In genomic region chr6:31620586-31621319, GRCh38 we compare ENCODE assay signal across 1 cellular context.
TF ChIP-seq lines count a peak whose summit lies in the region.

Gene PRRC2A, plus strand, starts transcription at chr6:31620715. Its CDS starts 2,075 bp downstream, at chr6:31622790.

TF ChIP-seq in GM12878, 131 proteins besides CTCF, POLR2A, EP300 and RAD21 (continued from another document and continues in another):
- TF ChIP-seq TCF7 (IDR thresholded peaks at IDR 0.05; ENCODE audit: borderline replicate concordance) (no peak), MYC (IDR thresholded peaks at IDR 0.05; ENCODE audit: insufficient read depth, insufficient read length, insufficient replicate concordance, low read length, severe bottlenecking) (peak; percentile 84), YBX1 (IDR thresholded peaks at IDR 0.05) (no peak), CUX1 (IDR thresholded peaks at IDR 0.05; ENCODE audit: insufficient replicate concordance, low read depth, low read length) (no peak), ZNF592 (IDR thresholded peaks at IDR 0.05) (no peak), ATF2 (IDR thresholded peaks at IDR 0.05; ENCODE audit: low read length) (no peak), CEBPB (IDR thresholded peaks at IDR 0.05; ENCODE audit: borderline replicate concordance in 1 of 2, low read depth in 2 of 2, low read length in 2 of 2) (no peak), GABPA (IDR thresholded peaks at IDR 0.05; ENCODE audit: low read depth) (no peak), RAD51 (IDR thresholded peaks at IDR 0.05) (no peak), BACH1 (IDR thresholded peaks at IDR 0.05; ENCODE audit: borderline replicate concordance) (peak; percentile 52), CREM (IDR thresholded peaks at IDR 0.05; ENCODE audit: low read depth) (no peak), BCL3 (IDR thresholded peaks at IDR 0.05; ENCODE audit: borderline replicate concordance, insufficient read depth, low read depth, low read length, poor library complexity, severe bottlenecking) (no peak), BRCA1 (IDR thresholded peaks at IDR 0.05; ENCODE audit: low read depth, low read length) (no peak), SMAD1 (IDR thresholded peaks at IDR 0.05; ENCODE audit: low read depth, partially characterized antibody) (no peak), ZBTB11 (CRISPR knock-in tag; IDR thresholded peaks at IDR 0.05) (no peak), SREBF1 (IDR thresholded peaks at IDR 0.05; ENCODE audit: low read length) (no peak), NR2F1 (conservative IDR thresholded peaks at IDR 0.05) (peak; percentile 55), IRF3 (IDR thresholded peaks at IDR 0.05) (no peak), ZBTB33 (IDR thresholded peaks at IDR 0.05) (no peak), NFIC (IDR thresholded peaks at IDR 0.05; ENCODE audit: low read depth, low read length) (no peak), KDM1A (IDR thresholded peaks at IDR 0.05; ENCODE audit: borderline replicate concordance) (no peak), ZNF622 (IDR thresholded peaks at IDR 0.05) (no peak), CBX5 (IDR thresholded peaks at IDR 0.05; ENCODE audit: low read depth) (no peak), PRDM15 (CRISPR knock-in tag; IDR thresholded peaks at IDR 0.05) (no peak), ZZZ3 (IDR thresholded peaks at IDR 0.05; ENCODE audit: control insufficient read depth, insufficient read length, low read depth) (no peak), SMAD5 (IDR thresholded peaks at IDR 0.05; ENCODE audit: low read depth) (no peak), NBN (IDR thresholded peaks at IDR 0.05) (0 out of 2 replicates have a peak, but pooled peaks have one; percentile 34)
